26 cellular contexts compared by ENCODE assay signal in genomic region chr9:3136230-3136629, GRCh38.
"Had no signal": no experiment of that assay in that cellular context is flagged by ENCODE, and none has a peak within 500 bp of the region (broad histone marks: within the 10 kb centered on the region; RNA-seq: fewer than 3 reads in every experiment).

No MANE protein-coding gene starts in this region.

- DNase-seq: Karpas-422, Kasumi-1, MG63, MM.1S, NCI-H1048, NCI-H1092, NCI-H1092 treated with DMSO at 0.1 percent for 48 hours, NCI-H1105, NCI-H1105 treated with DMSO at 0.1 percent for 48 hours, NCI-H1436, NCI-H1436 treated with DMSO at 0.1 percent for 48 hours, NCI-H146, NCI-H1694, NCI-H1694 treated with DMSO at 0.1 percent for 48 hours, NCI-H187, NCI-H187 treated with DMSO at 0.1 percent for 48 hours, NCI-H1930, NCI-H2029, NCI-H2029 treated with DMSO at 0.1 percent for 48 hours, NCI-H2081, NCI-H2081 treated with DMSO at 0.1 percent for 48 hours, NCI-H2107, NCI-H345, NCI-H446, NCI-H510A, NCI-H510A treated with DMSO at 0.1 percent for 48 hours had no signal

- H3K27me3 ChIP-seq: MG63 had no signal

- H3K36me3 ChIP-seq: MG63 had no signal

- H3K9me3 ChIP-seq: MG63 had no signal

- H3K4me3 ChIP-seq: MG63 had no signal
